12 cellular contexts compared by ENCODE assay signal in genomic region chr3:129530331-129530761, GRCh38. TPM values are rescaled to one million over a fixed set of nuclear protein-coding genes. Genes with fewer than 3 reads are reported as not detected.
DNase-seq lines count a peak whose midpoint lies in the region; ATAC-seq and TF ChIP-seq lines count a peak whose summit lies in the region.
"Had no signal": no experiment of that assay in that cellular context is flagged by ENCODE, and none has a peak within 500 bp of the region (broad histone marks: within the 10 kb centered on the region; RNA-seq: fewer than 3 reads in every experiment).

No MANE protein-coding gene starts in this region.

- H3K79me1 ChIP-seq in neuronal stem cell (ENCODE audit: low read depth, low read length) = no peaks in the 10 kb centered on the region

- H3K9me3 ChIP-seq in SK-N-MC (ENCODE audit: low read depth, low read length) (no peaks in the 10 kb centered on the region), neuronal stem cell (replicated peaks in 1 of 2; ENCODE audit: control insufficient read depth in 2 of 2, insufficient read depth in 1 of 2, low read depth in 1 of 2, low read length in 2 of 2) (no peaks in the 10 kb centered on the region)
- no peaks in the 10 kb centered on the region for H3K9me3 ChIP-seq in CD8-positive, alpha-beta T cell (ENCODE audit: low read length)

- POLR2A ChIA-PET in CD8-positive, alpha-beta T cell (lab: Charles Lee) = no interaction called here

- H3K4me2 ChIP-seq in neuronal stem cell (ENCODE audit: insufficient read depth, low read length, poor library complexity, severe bottlenecking) = no peak overlapping the region

- no peak overlapping the region for H2AK5ac ChIP-seq in neuronal stem cell (ENCODE audit: low read depth, low read length)

- intact Hi-C loops in CD8-positive, alpha-beta T cell (cut with DNase I, micrococcal nuclease) = no loop called here

- no peak overlapping the region for H3K14ac ChIP-seq in neuronal stem cell (ENCODE audit: low read length)

- H3K18ac ChIP-seq in neuronal stem cell (ENCODE audit: low read length) = peak overlapping the region; percentile 73

- H3K23ac ChIP-seq in neuronal stem cell (ENCODE audit: low read depth, low read length, poor library complexity) = no peak overlapping the region

- CTCF ChIA-PET in CD8-positive, alpha-beta T cell (lab: Charles Lee) = interaction anchor here (0.7 kb wide), 1 partner anchor 327 kb away, joined by 3 read pairs; no protein-coding TSS in a partner anchor

- TF ChIP-seq CTCF in fibroblast of mammary gland (conservative IDR thresholded peaks at IDR 0.05; ENCODE audit: control insufficient read depth, insufficient read depth, low read depth, low read length) = no peak
- no peak for TF ChIP-seq CTCF in CD8-positive, alpha-beta T cell (IDR thresholded peaks at IDR 0.05)

- no peak for ATAC-seq in activated T-cell treated with anti-CD3 and anti-CD28 coated beads, Interleukin-2, amount 50 U/mL, for 72 hours (replicated peaks in 1 of 2)
- no peak for ATAC-seq in HG02610 (IDR thresholded peaks at IDR 0.05; ENCODE audit: unreplicated experiment)
- no peak for ATAC-seq in CD8-positive, alpha-beta T cell

- no peak overlapping the region for H2BK5ac ChIP-seq in neuronal stem cell (ENCODE audit: low read length)

- no peak overlapping the region for H3K27ac Mint-ChIP-seq in activated T-cell treated with anti-CD3 and anti-CD28 coated beads, Interleukin-2, amount 50 U/mL, for 72 hours
- no peak overlapping the region for H3K27ac Mint-ChIP-seq in CD8-positive, alpha-beta T cell
- H3K27ac Mint-ChIP-seq: immature natural killer cell had no signal

- no peaks in the 10 kb centered on the region for H3K27me3 ChIP-seq in neuronal stem cell (ENCODE audit: control insufficient read depth in 3 of 3, insufficient read depth in 3 of 3, low read depth in 1 of 3, low read length in 3 of 3)
- no peaks in the 10 kb centered on the region for H3K27me3 ChIP-seq in CD8-positive, alpha-beta T cell (ENCODE audit: insufficient read depth, low read length)

- H3K4me3 ChIP-seq in SK-N-MC (peak overlapping the region; percentile 36; the same call in 1 of the 2 replicates), fibroblast of mammary gland (ENCODE audit: control insufficient read depth, low read depth, low read length) (no peak overlapping the region), neuronal stem cell (ENCODE audit: low read length in 2 of 2) (no peak overlapping the region)
- H3K4me3 ChIP-seq in CD8-positive, alpha-beta T cell (ENCODE audit: low read depth, low read length) = no peak overlapping the region

- H3K27ac ChIP-seq in SK-N-MC = 0 out of 2 replicates have a peak overlapping the region, but pooled peaks have one; percentile 49
- no peak overlapping the region for H3K27ac ChIP-seq in neuronal stem cell (replicated peaks; ENCODE audit: low read length)
- H3K27ac ChIP-seq in CD8-positive, alpha-beta T cell (ENCODE audit: low read depth, low read length) = no peak overlapping the region

- H3K36me3 Mint-ChIP-seq in activated T-cell treated with anti-CD3 and anti-CD28 coated beads, Interleukin-2, amount 50 U/mL, for 72 hours (ENCODE audit: insufficient read depth in 2 of 2) = no peaks in the 10 kb centered on the region
- H3K36me3 Mint-ChIP-seq in CD8-positive, alpha-beta T cell = no peaks in the 10 kb centered on the region
- H3K36me3 Mint-ChIP-seq: CD4-positive, alpha-beta memory T cell; immature natural killer cell had no signal

- H3K4me3 Mint-ChIP-seq in activated T-cell treated with anti-CD3 and anti-CD28 coated beads, Interleukin-2, amount 50 U/mL, for 72 hours = no peak overlapping the region
- no peak overlapping the region for H3K4me3 Mint-ChIP-seq in CD8-positive, alpha-beta T cell
- H3K4me3 Mint-ChIP-seq: CD4-positive, alpha-beta memory T cell; immature natural killer cell had no signal

- no peak overlapping the region for H3K9ac ChIP-seq in SK-N-MC (ENCODE audit: insufficient read length)
- H3K9ac ChIP-seq in neuronal stem cell (ENCODE audit: low read depth, low read length, poor library complexity) = no peak overlapping the region

- H3K36me3 ChIP-seq in SK-N-MC (ENCODE audit: insufficient read depth, low read length) (no peaks in the 10 kb centered on the region), neuronal stem cell (replicated peaks in 1 of 2; ENCODE audit: control insufficient read depth in 2 of 2, insufficient read depth in 2 of 2, low read length in 2 of 2) (no peaks in the 10 kb centered on the region)
- no peaks in the 10 kb centered on the region for H3K36me3 ChIP-seq in CD8-positive, alpha-beta T cell (ENCODE audit: insufficient read depth, low read length)

- peak overlapping the region; percentile 0 for H2AFZ ChIP-seq in neuronal stem cell (ENCODE audit: low read length)

- WGBS in neuronal stem cell (ENCODE audit: extremely low coverage in 2 of 2, insufficient read length in 2 of 2, insufficient replicate concordance in 1 of 2), 2 donors = no CpG with 5 or more reads among the region's 6 CpGs

- H2BK120ac ChIP-seq in neuronal stem cell (ENCODE audit: low read depth, low read length) = no peak overlapping the region

- H3K4ac ChIP-seq in neuronal stem cell (ENCODE audit: low read length) = no peak overlapping the region

- H2BK15ac ChIP-seq in neuronal stem cell (ENCODE audit: low read length) = peak overlapping the region; percentile 0

- peak; percentile 80 for DNase-seq in EH (ENCODE audit: low read depth)
- no peak for DNase-seq in SK-N-MC (ENCODE audit: low read depth, low spot score)
- DNase-seq in fibroblast of mammary gland (ENCODE audit: low read depth) = peak; percentile 56
- DNase-seq in neuronal stem cell (ENCODE audit: low spot score) = no peak
- no peak for DNase-seq in activated T-cell treated with anti-CD3 and anti-CD28 coated beads, Interleukin-2, amount 50 U/mL, for 72 hours
- no peak for DNase-seq in CD8-positive, alpha-beta T cell
- DNase-seq in NCI-H1105 treated with DMSO at 0.1 percent for 48 hours (lab: John Stamatoyannopoulos, UW) = no peak
- DNase-seq: activated CD4-positive, CD25-positive, alpha-beta regulatory T cell treated with anti-CD3 and anti-CD28 coated beads, Interleukin-2, amount 50 U/mL, for 72 hours; anterior cingulate cortex; CD4-positive, alpha-beta memory T cell; immature natural killer cell had no signal

- H3K4me1 ChIP-seq in neuronal stem cell (ENCODE audit: control insufficient read depth in 2 of 2, insufficient read depth in 1 of 2, low read depth in 1 of 2, low read length in 2 of 2) = peaks cover 19 to 20% of the 10 kb centered on the region in 2 donors
- no peaks in the 10 kb centered on the region for H3K4me1 ChIP-seq in CD8-positive, alpha-beta T cell (ENCODE audit: insufficient read depth, low read length)

- H4K8ac ChIP-seq in neuronal stem cell (ENCODE audit: low read depth, low read length) = no peak overlapping the region

- no peaks in the 10 kb centered on the region for H3K27me3 Mint-ChIP-seq in activated T-cell treated with anti-CD3 and anti-CD28 coated beads, Interleukin-2, amount 50 U/mL, for 72 hours (ENCODE audit: low read depth)
- H3K27me3 Mint-ChIP-seq in CD8-positive, alpha-beta T cell (ENCODE audit: low read depth) = no peaks in the 10 kb centered on the region
- H3K27me3 Mint-ChIP-seq: CD4-positive, alpha-beta memory T cell had no signal

- no peak overlapping the region for H2BK12ac ChIP-seq in neuronal stem cell (ENCODE audit: low read length)

- H3K4me1 Mint-ChIP-seq in activated T-cell treated with anti-CD3 and anti-CD28 coated beads, Interleukin-2, amount 50 U/mL, for 72 hours (ENCODE audit: low read depth) = peaks cover 10% of the 10 kb centered on the region
- no peaks in the 10 kb centered on the region for H3K4me1 Mint-ChIP-seq in CD8-positive, alpha-beta T cell (ENCODE audit: low read depth)
- H3K4me1 Mint-ChIP-seq: CD4-positive, alpha-beta memory T cell had no signal

- H3K9me3 Mint-ChIP-seq in activated T-cell treated with anti-CD3 and anti-CD28 coated beads, Interleukin-2, amount 50 U/mL, for 72 hours = no peaks in the 10 kb centered on the region
- no peaks in the 10 kb centered on the region for H3K9me3 Mint-ChIP-seq in CD8-positive, alpha-beta T cell
- H3K9me3 Mint-ChIP-seq: immature natural killer cell had no signal

- H4K91ac ChIP-seq in neuronal stem cell (ENCODE audit: low read depth, low read length, poor library complexity) = no peak overlapping the region

RNA-seq across cellular contexts. Expression of gene RHO, which starts 1.9 kb away (rescaled TPM):
- 0.06 TPM for polyA plus RNA-seq in neuronal stem cell (2013, experiment 1 of 2)
- 0.01 TPM for polyA plus RNA-seq in neuronal stem cell (2013, experiment 2 of 2)
- not detected for total RNA-seq in activated T-cell treated with anti-CD3 and anti-CD28 coated beads, Interleukin-2, amount 50 U/mL, for 72 hours
- total RNA-seq in CD8-positive, alpha-beta T cell = not detected
- total RNA-seq: CD4-positive, alpha-beta memory T cell had no signal
- polyA plus RNA-seq: CD4-positive, alpha-beta memory T cell; immature natural killer cell had no signal

RNA-seq across cellular contexts. Expression of gene H1-8, which starts 12.6 kb away (rescaled TPM):
- not detected for polyA plus RNA-seq in neuronal stem cell (2013, experiment 1 of 2)
- polyA plus RNA-seq in neuronal stem cell (2013, experiment 2 of 2) = not detected
- total RNA-seq in activated T-cell treated with anti-CD3 and anti-CD28 coated beads, Interleukin-2, amount 50 U/mL, for 72 hours = not detected
- total RNA-seq in CD8-positive, alpha-beta T cell = not detected
- total RNA-seq: CD4-positive, alpha-beta memory T cell had no signal
- polyA plus RNA-seq: CD4-positive, alpha-beta memory T cell; immature natural killer cell had no signal

Comparison
In these comparisons a context has a peak if more than half of its experiments do, and no peak if none do; other contexts are left out.
1. DNase-seq: peak in EH (single experiment) and fibroblast of mammary gland (single experiment); none in SK-N-MC (single experiment), neuronal stem cell (single experiment), activated T-cell treated with anti-CD3 and anti-CD28 coated beads, Interleukin-2, amount 50 U/mL, for 72 hours (0 of 2), CD8-positive, alpha-beta T cell (0 of 7) and NCI-H1105 treated with DMSO at 0.1 percent for 48 hours (single experiment).